Comparison of ENCODE assay signal across 9 cellular contexts in genomic region chr2:75605770-75606535, GRCh38. TPM values are rescaled to one million over a fixed set of nuclear protein-coding genes. Genes with fewer than 3 reads are reported as not detected.
DNase-seq lines count a peak whose midpoint lies in the region; ATAC-seq and TF ChIP-seq lines count a peak whose summit lies in the region.
"Had no signal": no experiment of that assay in that cellular context is flagged by ENCODE, and none has a peak within 500 bp of the region (broad histone marks: within the 10 kb centered on the region; RNA-seq: fewer than 3 reads in every experiment).

No MANE protein-coding gene starts in this region.

- peak; percentile 44 for TF ChIP-seq CTCF in epithelial cell of esophagus (IDR thresholded peaks at IDR 0.05; ENCODE audit: insufficient read depth, low read depth, low read length, missing control alignments)

- H3K4me1 Mint-ChIP-seq in activated T-helper 1 cell treated with anti-CD3 and anti-CD28 coated beads, Interleukin-12 subunit alpha, Interleukin-12 subunit beta, Interleukin-2, Interleukin-4 antibody, amounts not matched to agents 30 ng/mL and 10 ng/mL and 1 ng/mL, durations not matched to agents 14 hours and 24 hours and 36 hours (ENCODE audit: low read depth), result no peaks in the 10 kb centered on the region

- ATAC-seq in HG02870 (IDR thresholded peaks at IDR 0.05; ENCODE audit: unreplicated experiment), result no peak
- no peak for ATAC-seq in GM18870 (IDR thresholded peaks at IDR 0.05; ENCODE audit: unreplicated experiment)
- ATAC-seq: activated naive CD4-positive, alpha-beta T cell treated with anti-CD3 and anti-CD28 coated beads, Interleukin-2, amount 50 U/mL, for 72 hours had no signal

- intact Hi-C loops in activated T-helper 1 cell treated with anti-CD3 and anti-CD28 coated beads, Interleukin-12 subunit alpha, Interleukin-12 subunit beta, Interleukin-2, Interleukin-4 antibody, amounts not matched to agents 30 ng/mL and 10 ng/mL and 1 ng/mL, durations not matched to agents 14 hours and 24 hours and 36 hours (cut with micrococcal nuclease), result loop anchor here (5.0 kb wide), 1 partner anchor 539 kb away; no protein-coding TSS in a partner anchor

- DNase-seq in ELF-1 (ENCODE audit: low read depth, low spot score), result peak; percentile 80
- DNase-seq in NCI-H510A (lab: John Stamatoyannopoulos, UW), result peak; percentile 18
- DNase-seq in epithelial cell of esophagus (ENCODE audit: low read depth), result peak; percentile 95
- peak; percentile 96 for DNase-seq in non-pigmented ciliary epithelial cell (ENCODE audit: low read depth)
- no peak for DNase-seq in activated gamma-delta T cell treated with Interleukin-2 at 50 U/mL for 16 hours
- DNase-seq in activated T-helper 1 cell treated with anti-CD3 and anti-CD28 coated beads, Interleukin-12 subunit alpha, Interleukin-12 subunit beta, Interleukin-2, Interleukin-4 antibody, amounts not matched to agents 30 ng/mL and 10 ng/mL and 1 ng/mL, durations not matched to agents 14 hours and 24 hours and 36 hours (ENCODE audit: low spot score), result no peak

- no peak overlapping the region for H3K4me3 ChIP-seq in epithelial cell of esophagus (ENCODE audit: low read length)

- H3K9me3 Mint-ChIP-seq in activated T-helper 1 cell treated with anti-CD3 and anti-CD28 coated beads, Interleukin-12 subunit alpha, Interleukin-12 subunit beta, Interleukin-2, Interleukin-4 antibody, amounts not matched to agents 30 ng/mL and 10 ng/mL and 1 ng/mL, durations not matched to agents 14 hours and 24 hours and 36 hours, result no peaks in the 10 kb centered on the region
- H3K9me3 Mint-ChIP-seq: activated naive CD4-positive, alpha-beta T cell treated with anti-CD3 and anti-CD28 coated beads, Interleukin-2, amount 50 U/mL, for 72 hours had no signal

- no peak overlapping the region for H3K4me3 Mint-ChIP-seq in activated T-helper 1 cell treated with anti-CD3 and anti-CD28 coated beads, Interleukin-12 subunit alpha, Interleukin-12 subunit beta, Interleukin-2, Interleukin-4 antibody, amounts not matched to agents 30 ng/mL and 10 ng/mL and 1 ng/mL, durations not matched to agents 14 hours and 24 hours and 36 hours

- peaks cover 15% of the 10 kb centered on the region for H3K27me3 Mint-ChIP-seq in activated T-helper 1 cell treated with anti-CD3 and anti-CD28 coated beads, Interleukin-12 subunit alpha, Interleukin-12 subunit beta, Interleukin-2, Interleukin-4 antibody, amounts not matched to agents 30 ng/mL and 10 ng/mL and 1 ng/mL, durations not matched to agents 14 hours and 24 hours and 36 hours (ENCODE audit: insufficient read depth)

- no peaks in the 10 kb centered on the region for H3K36me3 Mint-ChIP-seq in activated T-helper 1 cell treated with anti-CD3 and anti-CD28 coated beads, Interleukin-12 subunit alpha, Interleukin-12 subunit beta, Interleukin-2, Interleukin-4 antibody, amounts not matched to agents 30 ng/mL and 10 ng/mL and 1 ng/mL, durations not matched to agents 14 hours and 24 hours and 36 hours (ENCODE audit: low read depth)
- H3K36me3 Mint-ChIP-seq: activated naive CD4-positive, alpha-beta T cell treated with anti-CD3 and anti-CD28 coated beads, Interleukin-2, amount 50 U/mL, for 72 hours had no signal

- no peak overlapping the region for H3K27ac Mint-ChIP-seq in activated T-helper 1 cell treated with anti-CD3 and anti-CD28 coated beads, Interleukin-12 subunit alpha, Interleukin-12 subunit beta, Interleukin-2, Interleukin-4 antibody, amounts not matched to agents 30 ng/mL and 10 ng/mL and 1 ng/mL, durations not matched to agents 14 hours and 24 hours and 36 hours
- H3K27ac Mint-ChIP-seq: activated naive CD4-positive, alpha-beta T cell treated with anti-CD3 and anti-CD28 coated beads, Interleukin-2, amount 50 U/mL, for 72 hours had no signal

RNA-seq across cellular contexts. Expression of gene MRPL19, which starts 40.6 kb away (rescaled TPM):
- 74.5 and 75.0 TPM in 2 replicates for total RNA-seq in activated T-helper 1 cell treated with anti-CD3 and anti-CD28 coated beads, Interleukin-12 subunit alpha, Interleukin-12 subunit beta, Interleukin-2, Interleukin-4 antibody, amounts not matched to agents 30 ng/mL and 10 ng/mL and 1 ng/mL, durations not matched to agents 14 hours and 24 hours and 36 hours

RNA-seq across cellular contexts. Expression of gene EVA1A, which starts 45.2 kb away (rescaled TPM):
- total RNA-seq in activated T-helper 1 cell treated with anti-CD3 and anti-CD28 coated beads, Interleukin-12 subunit alpha, Interleukin-12 subunit beta, Interleukin-2, Interleukin-4 antibody, amounts not matched to agents 30 ng/mL and 10 ng/mL and 1 ng/mL, durations not matched to agents 14 hours and 24 hours and 36 hours, result not detected in 2 replicates

Comparison
In these comparisons a context has a peak if more than half of its experiments do, and no peak if none do; other contexts are left out.
1. DNase-seq: peak in ELF-1 (single experiment), NCI-H510A (single experiment), epithelial cell of esophagus (single experiment) and non-pigmented ciliary epithelial cell (single experiment); none in activated gamma-delta T cell treated with Interleukin-2 at 50 U/mL for 16 hours (single experiment) and activated T-helper 1 cell treated with anti-CD3 and anti-CD28 coated beads, Interleukin-12 subunit alpha, Interleukin-12 subunit beta, Interleukin-2, Interleukin-4 antibody, amounts not matched to agents 30 ng/mL and 10 ng/mL and 1 ng/mL, durations not matched to agents 14 hours and 24 hours and 36 hours (single experiment).